In genomic region chr2:152553518-152553917, GRCh38 we compare ENCODE assay signal across 21 cellular contexts.
"Had no signal": no experiment of that assay in that cellular context is flagged by ENCODE, and none has a peak within 500 bp of the region (broad histone marks: within the 10 kb centered on the region; RNA-seq: fewer than 3 reads in every experiment).

No MANE protein-coding gene starts in this region.

- H3K36me3 ChIP-seq: esophagus squamous epithelium, ovary, thoracic aorta had no signal

- H3K4me3 Mint-ChIP-seq: immature natural killer cell; natural killer cell; stimulated activated memory B cell treated with anti-CD40 and anti-IgM and Interleukin-4, amounts not matched to agents 10 μg/mL and 1 μg/mL and 100 μg/mL, for 72 hours had no signal

- H3K9me3 Mint-ChIP-seq: immature natural killer cell; natural killer cell; stimulated activated memory B cell treated with anti-CD40 and anti-IgM and Interleukin-4, amounts not matched to agents 10 μg/mL and 1 μg/mL and 100 μg/mL, for 72 hours had no signal

- H3K4me1 Mint-ChIP-seq: immature natural killer cell; natural killer cell; stimulated activated memory B cell treated with anti-CD40 and anti-IgM and Interleukin-4, amounts not matched to agents 10 μg/mL and 1 μg/mL and 100 μg/mL, for 72 hours had no signal

- H3K27me3 Mint-ChIP-seq: stimulated activated memory B cell treated with anti-CD40 and anti-IgM and Interleukin-4, amounts not matched to agents 10 μg/mL and 1 μg/mL and 100 μg/mL, for 72 hours had no signal

- DNase-seq: cortex of kidney; effector memory CD4-positive, alpha-beta T cell; erythroblast; esophagus squamous epithelium; foreskin melanocyte; immature natural killer cell; islet precursor cell; left ventricle myocardium superior; lower lobe of right lung; natural killer cell; occipital lobe; ovary; stimulated activated CD4-positive, alpha-beta T cell treated with anti-CD3 and anti-CD28 coated beads, Interleukin-2, amount 100 ng/mL, for 24 hours; stimulated activated CD4-positive, alpha-beta T cell treated with anti-CD3 and anti-CD28 coated beads, Interleukin-4, amount 100 ng/mL, for 24 hours; stimulated activated naive CD8-positive, alpha-beta T cell treated with anti-CD3 and anti-CD28 coated beads, Interleukin-15, Interleukin-2, amounts not matched to agents 100 U/mL and 50 U/mL, for 24 hours; upper lobe of left lung had no signal

- H3K4me3 ChIP-seq: esophagus squamous epithelium, lower lobe of right lung, ovary, thoracic aorta, tibial nerve, upper lobe of left lung had no signal

- ATAC-seq: left ventricle myocardium superior; natural killer cell; sciatic nerve; stimulated activated naive CD8-positive, alpha-beta T cell treated with anti-CD3 and anti-CD28 coated beads, Interleukin-15, Interleukin-2, amounts not matched to agents 100 U/mL and 50 U/mL, for 24 hours had no signal

- H3K36me3 Mint-ChIP-seq: immature natural killer cell; natural killer cell; stimulated activated memory B cell treated with anti-CD40 and anti-IgM and Interleukin-4, amounts not matched to agents 10 μg/mL and 1 μg/mL and 100 μg/mL, for 72 hours had no signal

- H3K9me3 ChIP-seq: esophagus squamous epithelium, lower lobe of right lung, ovary, thoracic aorta, tibial nerve, upper lobe of left lung had no signal

- FAIRE-seq: urothelium cell line had no signal

- H3K27ac Mint-ChIP-seq: immature natural killer cell; natural killer cell; stimulated activated memory B cell treated with anti-CD40 and anti-IgM and Interleukin-4, amounts not matched to agents 10 μg/mL and 1 μg/mL and 100 μg/mL, for 72 hours had no signal

- H3K27ac ChIP-seq: esophagus squamous epithelium, lower lobe of right lung, ovary, thoracic aorta, tibial nerve, upper lobe of left lung had no signal

- H3K4me1 ChIP-seq: lower lobe of right lung, upper lobe of left lung had no signal

- H3K27me3 ChIP-seq: esophagus squamous epithelium, ovary, tibial nerve, upper lobe of left lung had no signal
